In genomic region chr6:3740551-3741476, GRCh38 we compare ENCODE assay signal across 19 cellular contexts. TPM values are rescaled to one million over a fixed set of nuclear protein-coding genes. Genes with fewer than 3 reads are reported as not detected.
DNase-seq lines count a peak whose midpoint lies in the region; ATAC-seq and TF ChIP-seq lines count a peak whose summit lies in the region.
"Had no signal": no experiment of that assay in that cellular context is flagged by ENCODE, and none has a peak within 500 bp of the region (broad histone marks: within the 10 kb centered on the region; RNA-seq: fewer than 3 reads in every experiment).

No MANE protein-coding gene starts in this region.

- no peak for TF ChIP-seq POLR2A in thyroid gland (IDR thresholded peaks at IDR 0.05)

- WGBS in thyroid gland, 2 donors: 83 to 88% methylated on average over 13 to 16 of the region's 16 CpGs

- intact Hi-C loops in left colon (cut with DNase I, micrococcal nuclease): loop anchor here in 1 of 2 donors (10.0 kb wide), 1 partner anchor 244 kb away; no protein-coding TSS in a partner anchor
- intact Hi-C loops in thyroid gland (cut with DNase I): loop anchor here (10.0 kb wide), 2 partner anchors 244 to 414 kb away; no protein-coding TSS in a partner anchor

- peaks cover 19 to 26% of the 10 kb centered on the region in 2 donors for H3K36me3 ChIP-seq in thyroid gland

- no peak for TF ChIP-seq CTCF in RWPE1 (conservative IDR thresholded peaks at IDR 0.05; ENCODE audit: low read depth)
- no peak for TF ChIP-seq CTCF in thyroid gland (IDR thresholded peaks at IDR 0.05)

- no peak overlapping the region for H3K4me3 ChIP-seq in thyroid gland (replicated peaks in 1 of 3)
- H3K4me3 ChIP-seq: A549, Peyer's patch had no signal

- DNase-seq in NCI-H748 (lab: John Stamatoyannopoulos, UW; ENCODE audit: unreplicated experiment) (peak; percentile 63), NCI-H748 treated with DMSO at 0.1 percent for 48 hours (lab: John Stamatoyannopoulos, UW) (no peak), RWPE1 (ENCODE audit: low spot score) (no peak), left colon (no peak), thyroid gland (no peak), iPS-NIHi7 (ENCODE audit: extremely low spot score) (no peak), A172 (ENCODE audit: low spot score) (no peak), ureter (ENCODE audit: low spot score) (no peak)
- DNase-seq: activated effector memory CD4-positive, alpha-beta T cell treated with Interleukin-2 at 50 U/mL for 16 hours; cortex of kidney; EL; erythroblast; kidney glomerular epithelial cell; NCI-H187; NCI-H524 treated with DMSO at 0.1 percent for 48 hours had no signal

- CTCF ChIA-PET in RWPE1 (lab: Yijun Ruan, JAX): interaction anchor here (0.5 to 1.1 kb wide), 6 partner anchors 108 to 299 kb away, joined by 3 to 4 read pairs (median 4); partner anchors contain the start of gene FAM50B

- H3K27ac ChIP-seq in RWPE1: peak overlapping the region; percentile 44
- H3K27ac ChIP-seq in thyroid gland: peak overlapping the region in 2 of 3 donors; percentile 28 to 100
- H3K27ac ChIP-seq: A549, Peyer's patch had no signal

- peaks cover 32 to 46% of the 10 kb centered on the region in 2 donors for H3K4me1 ChIP-seq in thyroid gland
- H3K4me1 ChIP-seq: parathyroid adenoma had no signal

- no peaks in the 10 kb centered on the region for H3K9me3 ChIP-seq in thyroid gland
- H3K9me3 ChIP-seq: A549, Peyer's patch had no signal

- POLR2A ChIA-PET in RWPE1 (lab: Yijun Ruan, JAX; ENCODE audit: low non-redundant PET): interaction anchor here (0.6 kb wide), 1 partner anchor 250 kb away, joined by 3 read pairs; no protein-coding TSS in a partner anchor

- peak; percentile 5 for ATAC-seq in left colon
- ATAC-seq: A549, WTC11 had no signal

- H3K27me3 ChIP-seq in thyroid gland: no peaks in the 10 kb centered on the region
- H3K27me3 ChIP-seq: Peyer's patch had no signal

RNA-seq across cellular contexts. Expression of gene PXDC1, which starts 10.7 kb away (rescaled TPM):
- 1 to 10 TPM; 4.3 to 9.6 TPM for total RNA-seq in left colon
- total RNA-seq in thyroid gland: 100 to 1,000 TPM in 1 of 4 donors, 10 to 100 TPM in 3; 73.5 to 102 (median 82.7) TPM
- 38.6 and 50.8 TPM in 2 replicates for total RNA-seq in A172 (2014; rRNA removed; shearing (Covaris generic))
- total RNA-seq in ureter: 22.9 TPM
